ENCODE assay signal across 1 cellular context in the genomic region with DNA sequence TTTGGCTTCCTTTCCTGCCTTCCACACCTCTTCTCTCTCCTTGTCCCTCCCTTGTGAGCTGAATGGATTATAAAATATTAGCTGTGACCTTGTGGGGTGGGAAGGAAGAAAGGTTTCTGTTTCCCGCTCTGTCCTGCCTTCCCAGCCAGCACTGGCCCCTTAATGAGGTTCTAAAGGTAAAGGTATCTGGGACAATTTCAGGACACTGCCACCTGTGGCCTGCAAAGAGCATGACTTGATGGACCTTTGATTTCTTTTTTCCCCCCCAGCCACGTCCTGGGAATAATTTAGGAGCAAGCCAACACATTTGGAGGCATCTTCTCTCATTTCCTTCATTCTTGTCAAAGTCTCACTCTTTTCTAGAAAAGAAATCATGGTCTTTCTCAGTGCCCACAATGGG.
TF ChIP-seq lines count a peak whose summit lies in the region.

No MANE protein-coding gene starts in this region.

TF ChIP-seq in HCT116, 20 proteins besides CTCF, POLR2A, EP300 and RAD21 (continued from another document):
- TF ChIP-seq, protein P1, sequence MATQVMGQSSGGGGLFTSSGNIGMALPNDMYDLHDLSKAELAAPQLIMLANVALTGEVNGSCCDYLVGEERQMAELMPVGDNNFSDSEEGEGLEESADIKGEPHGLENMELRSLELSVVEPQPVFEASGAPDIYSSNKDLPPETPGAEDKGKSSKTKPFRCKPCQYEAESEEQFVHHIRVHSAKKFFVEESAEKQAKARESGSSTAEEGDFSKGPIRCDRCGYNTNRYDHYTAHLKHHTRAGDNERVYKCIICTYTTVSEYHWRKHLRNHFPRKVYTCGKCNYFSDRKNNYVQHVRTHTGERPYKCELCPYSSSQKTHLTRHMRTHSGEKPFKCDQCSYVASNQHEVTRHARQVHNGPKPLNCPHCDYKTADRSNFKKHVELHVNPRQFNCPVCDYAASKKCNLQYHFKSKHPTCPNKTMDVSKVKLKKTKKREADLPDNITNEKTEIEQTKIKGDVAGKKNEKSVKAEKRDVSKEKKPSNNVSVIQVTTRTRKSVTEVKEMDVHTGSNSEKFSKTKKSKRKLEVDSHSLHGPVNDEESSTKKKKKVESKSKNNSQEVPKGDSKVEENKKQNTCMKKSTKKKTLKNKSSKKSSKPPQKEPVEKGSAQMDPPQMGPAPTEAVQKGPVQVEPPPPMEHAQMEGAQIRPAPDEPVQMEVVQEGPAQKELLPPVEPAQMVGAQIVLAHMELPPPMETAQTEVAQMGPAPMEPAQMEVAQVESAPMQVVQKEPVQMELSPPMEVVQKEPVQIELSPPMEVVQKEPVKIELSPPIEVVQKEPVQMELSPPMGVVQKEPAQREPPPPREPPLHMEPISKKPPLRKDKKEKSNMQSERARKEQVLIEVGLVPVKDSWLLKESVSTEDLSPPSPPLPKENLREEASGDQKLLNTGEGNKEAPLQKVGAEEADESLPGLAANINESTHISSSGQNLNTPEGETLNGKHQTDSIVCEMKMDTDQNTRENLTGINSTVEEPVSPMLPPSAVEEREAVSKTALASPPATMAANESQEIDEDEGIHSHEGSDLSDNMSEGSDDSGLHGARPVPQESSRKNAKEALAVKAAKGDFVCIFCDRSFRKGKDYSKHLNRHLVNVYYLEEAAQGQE (IDR thresholded peaks at IDR 0.05; ENCODE audit: low read depth) = no peak
- TF ChIP-seq SP1 (IDR thresholded peaks at IDR 0.05; ENCODE audit: low read depth) (no peak), EZH2 (IDR thresholded peaks at IDR 0.05) (no peak), CBX3 (IDR thresholded peaks at IDR 0.05; ENCODE audit: low read depth) (no peak), EZH2phosphoT487 (IDR thresholded peaks at IDR 0.05; ENCODE audit: borderline replicate concordance) (no peak), TCF7L2 (IDR thresholded peaks at IDR 0.05; ENCODE audit: borderline replicate concordance, extremely low read depth, insufficient read depth, insufficient read length) (no peak), SIN3A (IDR thresholded peaks at IDR 0.05; ENCODE audit: low read depth) (no peak)
